Comparison of ENCODE assay signal across 8 cellular contexts in the genomic region with DNA sequence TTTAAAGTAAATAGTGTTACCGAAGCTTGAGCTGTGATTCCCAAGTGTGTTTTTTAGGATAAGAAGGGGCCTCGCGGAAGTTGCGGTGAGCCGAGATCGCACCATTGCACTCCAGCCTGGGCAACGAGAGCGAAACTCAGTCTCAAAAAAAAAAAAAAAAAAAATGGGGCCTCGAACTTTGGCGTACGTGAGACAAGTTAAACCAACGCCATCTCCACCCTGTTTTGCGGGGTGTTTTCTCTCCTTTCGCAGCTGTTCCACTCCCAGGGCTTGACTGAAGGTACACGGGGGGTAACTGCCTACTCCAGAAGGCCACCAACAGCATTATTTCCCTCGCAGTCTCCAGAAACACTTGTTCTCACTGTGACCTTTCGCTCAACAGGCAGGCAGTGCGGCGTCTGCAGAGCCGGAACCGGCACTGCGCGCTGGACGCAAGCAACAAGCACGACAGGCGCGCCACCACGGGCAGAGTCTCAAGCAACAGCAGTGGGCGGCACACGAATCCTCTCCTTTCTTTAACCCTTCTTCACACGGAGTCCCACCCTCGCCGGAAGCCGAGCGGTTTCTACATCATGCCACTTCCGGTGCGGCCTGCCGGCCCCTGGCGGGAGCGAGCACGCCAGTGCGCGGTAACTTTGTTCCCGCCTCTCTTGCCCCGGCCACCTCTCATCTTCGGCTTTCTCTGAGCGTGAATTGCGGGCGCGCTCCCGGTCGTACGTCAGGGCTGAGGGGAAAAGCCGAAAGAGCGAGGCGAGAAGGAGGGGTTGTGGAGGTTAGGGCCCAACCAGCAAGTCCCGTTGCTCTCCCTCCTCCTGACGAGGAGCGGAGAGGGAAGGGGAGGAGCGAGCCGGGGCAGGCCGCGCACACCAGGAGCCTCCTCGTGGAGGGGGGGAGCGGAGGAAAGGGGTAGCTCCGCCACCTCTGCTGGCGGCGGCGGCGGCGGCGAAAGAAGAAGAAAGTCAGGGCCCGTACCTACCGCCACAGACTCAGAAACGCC. TPM values are rescaled to one million over a fixed set of nuclear protein-coding genes. Genes with fewer than 3 reads are reported as not detected.
DNase-seq lines count a peak whose midpoint lies in the region; ATAC-seq and TF ChIP-seq lines count a peak whose summit lies in the region.

No MANE protein-coding gene starts in this region.

- in situ Hi-C loops in mammary epithelial cell (cut with MboI; ENCODE audit: low sequenced_read_pairs in 2 of 2) = no loop called here

- H3K4me2 ChIP-seq in mammary epithelial cell (ENCODE audit: insufficient read depth, low read depth, low read length) = peak overlapping the region; percentile 98
- H3K4me2 ChIP-seq in skeletal muscle satellite cell (ENCODE audit: low read length) = peak overlapping the region; percentile 95

- H3K4me1 ChIP-seq in mammary epithelial cell (ENCODE audit: insufficient read depth, low read length) (peaks cover 5% of the 10 kb centered on the region), skeletal muscle satellite cell (ENCODE audit: control insufficient read depth, insufficient read depth, low read length) (peaks cover 12% of the 10 kb centered on the region)

- TF ChIP-seq CTCF in AG04450 (IDR thresholded peaks at IDR 0.05; ENCODE audit: low read depth, low read length) (no peak), WERI-Rb-1 (IDR thresholded peaks at IDR 0.05; ENCODE audit: low read depth, low read length) (peak; percentile 21; the same call in 1 of the 2 replicates), mammary epithelial cell (conservative IDR thresholded peaks at IDR 0.05 in 1 of 2, IDR thresholded peaks at IDR 0.05 in 1 of 2; ENCODE audit: extremely low read depth in 1 of 2, insufficient read depth in 1 of 2, low read depth in 1 of 2, low read length in 2 of 2) (no peak)

- 1% methylated on average over 38 of the region's 75 CpGs for WGBS in mammary epithelial cell (ENCODE audit: low coverage, missing lambda C conversion rate)

- H3K4me3 ChIP-seq in AG04450 (ENCODE audit: low read depth, low read length) (peak overlapping the region; percentile 94), WERI-Rb-1 (ENCODE audit: low read depth, low read length) (peak overlapping the region; percentile 91), mammary epithelial cell (replicated peaks in 1 of 3; ENCODE audit: insufficient read depth in 1 of 3, low read depth in 2 of 3, low read length in 3 of 3) (peak overlapping the region; percentile 85 to 97 (median 95)), iPS-18c (ENCODE audit: insufficient read depth, low read depth, low read length) (peak overlapping the region; percentile 99), skeletal muscle satellite cell (ENCODE audit: low read length) (peak overlapping the region; percentile 94)

- peaks cover 44% of the 10 kb centered on the region for H3K79me2 ChIP-seq in mammary epithelial cell (ENCODE audit: insufficient read depth, low read length)

- dilution Hi-C loops in mammary epithelial cell (cut with HindIII; ENCODE audit: low sequenced_read_pairs) = loop anchor here (5.0 kb wide), 1 partner anchor 47 kb away; no protein-coding TSS in a partner anchor

- DNase-seq in AG04450 (ENCODE audit: low read depth, low spot score) (peak; percentile 99), NCI-H2196 treated with DMSO at 0.1 percent for 48 hours (lab: John Stamatoyannopoulos, UW; ENCODE audit: unreplicated experiment) (peak; percentile 98), WERI-Rb-1 (peak; percentile 98), mammary epithelial cell (peak; percentile 100)

- CTCF ChIA-PET in AG04450 (lab: Charles Lee) (interaction anchor here (0.6 to 5.4 kb wide), 4 partner anchors 13 to 369 kb away, joined by 3 to 43 read pairs (median 6); no protein-coding TSS in a partner anchor), mammary epithelial cell (lab: Charles Lee; ENCODE audit: low non-redundant PET) (no interaction called here)

- H4K20me1 ChIP-seq in mammary epithelial cell (ENCODE audit: insufficient read depth, low read length) = peaks cover 4% of the 10 kb centered on the region

- H3K36me3 ChIP-seq in WERI-Rb-1 (peaks cover 12% of the 10 kb centered on the region; the same call in 1 of the 2 replicates), mammary epithelial cell (ENCODE audit: insufficient read depth, low read length) (no peaks in the 10 kb centered on the region), skeletal muscle satellite cell (ENCODE audit: insufficient read depth, low read length) (no peaks in the 10 kb centered on the region)

- H3K27me3 ChIP-seq in AG04450 (ENCODE audit: control insufficient read depth, insufficient read depth, low read length) (no peaks in the 10 kb centered on the region), WERI-Rb-1 (ENCODE audit: insufficient read depth, low read depth, severe bottlenecking) (no peaks in the 10 kb centered on the region), mammary epithelial cell (ENCODE audit: insufficient read depth, low read length) (no peaks in the 10 kb centered on the region), skeletal muscle satellite cell (ENCODE audit: control insufficient read depth, insufficient read depth, low read length) (no peaks in the 10 kb centered on the region)

- H3K27ac ChIP-seq in AG04450 (ENCODE audit: low read depth, low read length) = peak overlapping the region; percentile 97
- H3K27ac ChIP-seq in WERI-Rb-1 = peak overlapping the region; percentile 95
- H3K27ac ChIP-seq in mammary epithelial cell (ENCODE audit: insufficient read depth, low read depth, low read length) = peak overlapping the region; percentile 96

- H2AFZ ChIP-seq in mammary epithelial cell (ENCODE audit: low read depth, low read length) = peak overlapping the region; percentile 97

- intact Hi-C loops in mammary epithelial cell (cut with micrococcal nuclease) = loop anchor here (1.0 to 5.0 kb wide), 2 partner anchors 53 to 202 kb away; no protein-coding TSS in a partner anchor

- BruUV-seq in mammary epithelial cell (replicated peaks; lab: Mats Ljungman, UMichigan) = TSS peak; percentile 81

- no peaks in the 10 kb centered on the region; the same call in 1 of the 2 replicates for H3K9me3 ChIP-seq in AG04450 (ENCODE audit: control insufficient read depth, insufficient read depth, low read length)
- H3K9me3 ChIP-seq in WERI-Rb-1 (ENCODE audit: severe bottlenecking) = no peaks in the 10 kb centered on the region
- no peaks in the 10 kb centered on the region for H3K9me3 ChIP-seq in mammary epithelial cell (replicated peaks; ENCODE audit: insufficient read depth, low read length)
- H3K9me3 ChIP-seq in iPS-18c (ENCODE audit: control insufficient read depth, insufficient read depth, low read length) = no peaks in the 10 kb centered on the region
- H3K9me3 ChIP-seq in skeletal muscle satellite cell (replicated peaks; ENCODE audit: low read length) = no peaks in the 10 kb centered on the region

- ATAC-seq in GM18907 (IDR thresholded peaks at IDR 0.05; ENCODE audit: unreplicated experiment) (peak; percentile 75), HG03139 (IDR thresholded peaks at IDR 0.05; ENCODE audit: unreplicated experiment) (peak; percentile 64)

- POLR2A ChIA-PET in AG04450 (lab: Yijun Ruan, JAX) = interaction anchor here (0.5 to 1.1 kb wide), 6 partner anchors 8 to 164 kb away, joined by 3 to 7 read pairs (median 4); no protein-coding TSS in a partner anchor

- H3K9ac ChIP-seq in mammary epithelial cell (ENCODE audit: insufficient read depth, low read length) = peak overlapping the region; percentile 99
- peak overlapping the region; percentile 95 for H3K9ac ChIP-seq in skeletal muscle satellite cell (ENCODE audit: low read depth, low read length)

RNA-seq across cellular contexts. Expression of a gene that starts 0.8 kb away (rescaled TPM):
- 34.1 and 44.2 TPM in 2 replicates for polyA plus RNA-seq in AG04450 (2011; rRNA removed)
- 54.3 and 73.0 TPM in 2 replicates for polyA minus RNA-seq in AG04450 (2011; rRNA and poly(A)+ RNA removed)
- total RNA-seq in mammary epithelial cell = 10 to 100 TPM; 42.6 to 70.7 TPM
- polyA plus RNA-seq in mammary epithelial cell = 26.2 TPM
- polyA minus RNA-seq in mammary epithelial cell = 57.6 TPM
- total RNA-seq in skeletal muscle satellite cell (2012; rRNA removed) = 36.3 and 43.6 TPM in 2 replicates

Comparison
In these comparisons a context has a peak if more than half of its experiments do, and no peak if none do; other contexts are left out.
1. Peak in every context shown above with its lines: DNase-seq, ATAC-seq, H3K4me3 ChIP-seq and H3K27ac ChIP-seq.